In genomic region chr1:15684042-15684461, GRCh38 we compare ENCODE assay signal across 8 cellular contexts. TPM values are rescaled to one million over a fixed set of nuclear protein-coding genes. Genes with fewer than 3 reads are reported as not detected.
DNase-seq lines count a peak whose midpoint lies in the region; ATAC-seq and TF ChIP-seq lines count a peak whose summit lies in the region.

A gene with protein sequence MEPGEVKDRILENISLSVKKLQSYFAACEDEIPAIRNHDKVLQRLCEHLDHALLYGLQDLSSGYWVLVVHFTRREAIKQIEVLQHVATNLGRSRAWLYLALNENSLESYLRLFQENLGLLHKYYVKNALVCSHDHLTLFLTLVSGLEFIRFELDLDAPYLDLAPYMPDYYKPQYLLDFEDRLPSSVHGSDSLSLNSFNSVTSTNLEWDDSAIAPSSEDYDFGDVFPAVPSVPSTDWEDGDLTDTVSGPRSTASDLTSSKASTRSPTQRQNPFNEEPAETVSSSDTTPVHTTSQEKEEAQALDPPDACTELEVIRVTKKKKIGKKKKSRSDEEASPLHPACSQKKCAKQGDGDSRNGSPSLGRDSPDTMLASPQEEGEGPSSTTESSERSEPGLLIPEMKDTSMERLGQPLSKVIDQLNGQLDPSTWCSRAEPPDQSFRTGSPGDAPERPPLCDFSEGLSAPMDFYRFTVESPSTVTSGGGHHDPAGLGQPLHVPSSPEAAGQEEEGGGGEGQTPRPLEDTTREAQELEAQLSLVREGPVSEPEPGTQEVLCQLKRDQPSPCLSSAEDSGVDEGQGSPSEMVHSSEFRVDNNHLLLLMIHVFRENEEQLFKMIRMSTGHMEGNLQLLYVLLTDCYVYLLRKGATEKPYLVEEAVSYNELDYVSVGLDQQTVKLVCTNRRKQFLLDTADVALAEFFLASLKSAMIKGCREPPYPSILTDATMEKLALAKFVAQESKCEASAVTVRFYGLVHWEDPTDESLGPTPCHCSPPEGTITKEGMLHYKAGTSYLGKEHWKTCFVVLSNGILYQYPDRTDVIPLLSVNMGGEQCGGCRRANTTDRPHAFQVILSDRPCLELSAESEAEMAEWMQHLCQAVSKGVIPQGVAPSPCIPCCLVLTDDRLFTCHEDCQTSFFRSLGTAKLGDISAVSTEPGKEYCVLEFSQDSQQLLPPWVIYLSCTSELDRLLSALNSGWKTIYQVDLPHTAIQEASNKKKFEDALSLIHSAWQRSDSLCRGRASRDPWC (plus strand): TSS chr1:15684320. CDS start chr1:15684559, 239 bp downstream.

- H3K4me3 Mint-ChIP-seq in CD4-positive, CD25-positive, alpha-beta regulatory T cell: peak within 1 kb of the TSS; percentile 91 to 95 (median 92)
- H3K4me3 Mint-ChIP-seq in activated T-cell treated with anti-CD3 and anti-CD28 coated beads, Interleukin-2, amount 50 U/mL, for 72 hours: peak within 1 kb of the TSS; percentile 87 to 92
- peak within 1 kb of the TSS; percentile 92 for H3K4me3 Mint-ChIP-seq in nephron progenitor cell

- H3K27ac ChIP-seq in CD4-positive, CD25-positive, alpha-beta regulatory T cell (ENCODE audit: insufficient read depth, low read length, poor library complexity, severe bottlenecking): peak within 1 kb of the TSS; percentile 85
- peak within 1 kb of the TSS; percentile 96 for H3K27ac ChIP-seq in fibroblast of lung (ENCODE audit: insufficient read depth, low read length)
- peak within 1 kb of the TSS; percentile 95 for H3K27ac ChIP-seq in upper lobe of right lung

- peak within 1 kb of the TSS; percentile 96 for H3K4me2 ChIP-seq in fibroblast of lung (ENCODE audit: extremely low read depth, insufficient read depth, low read length)

- peaks cover 22 to 39% (median 27%) of the 10 kb centered on the region in 4 donors for H3K4me1 Mint-ChIP-seq in CD4-positive, CD25-positive, alpha-beta regulatory T cell
- H3K4me1 Mint-ChIP-seq in activated T-cell treated with anti-CD3 and anti-CD28 coated beads, Interleukin-2, amount 50 U/mL, for 72 hours (ENCODE audit: low read depth): peaks cover 56% of the 10 kb centered on the region
- H3K4me1 Mint-ChIP-seq in nephron progenitor cell: peaks cover 21% of the 10 kb centered on the region

- H3K36me3 ChIP-seq in CD4-positive, CD25-positive, alpha-beta regulatory T cell (ENCODE audit: control insufficient read depth, insufficient read depth, low read length): no peaks in the 10 kb centered on the region
- H3K36me3 ChIP-seq in fibroblast of lung (ENCODE audit: control insufficient read depth, insufficient read depth, low read length): no peaks in the 10 kb centered on the region
- H3K36me3 ChIP-seq in upper lobe of right lung: no peaks in the 10 kb centered on the region

- peaks cover 31% of the 10 kb centered on the region for H3K4me1 ChIP-seq in CD4-positive, CD25-positive, alpha-beta regulatory T cell (ENCODE audit: control insufficient read depth, insufficient read depth, low read length, poor library complexity, severe bottlenecking)
- H3K4me1 ChIP-seq in fibroblast of lung (ENCODE audit: control insufficient read depth, extremely low read depth, insufficient read depth, low read length) (peaks cover 17% of the 10 kb centered on the region), upper lobe of right lung (peaks cover 14% of the 10 kb centered on the region)

- peaks cover 44% of the 10 kb centered on the region for H3K79me2 ChIP-seq in fibroblast of lung (ENCODE audit: control insufficient read depth, insufficient read depth, low read length)

- H3K4me3 ChIP-seq in CD4-positive, CD25-positive, alpha-beta regulatory T cell (ENCODE audit: low read depth, low read length): peak within 1 kb of the TSS; percentile 79
- H3K4me3 ChIP-seq in fibroblast of lung (replicated peaks in 1 of 4; ENCODE audit: control extremely low read depth in 1 of 4, insufficient read depth in 1 of 4, low read depth in 3 of 4, low read length in 4 of 4) (peak within 1 kb of the TSS; percentile 82 to 96 (median 94)), upper lobe of right lung (peak within 1 kb of the TSS; percentile 90)

- H3K36me3 Mint-ChIP-seq in CD4-positive, CD25-positive, alpha-beta regulatory T cell: peaks cover 6% of the 10 kb centered on the region
- H3K36me3 Mint-ChIP-seq in activated T-cell treated with anti-CD3 and anti-CD28 coated beads, Interleukin-2, amount 50 U/mL, for 72 hours (ENCODE audit: insufficient read depth in 2 of 2): peaks cover 4 to 10% of the 10 kb centered on the region in 2 donors
- H3K36me3 Mint-ChIP-seq in nephron progenitor cell (ENCODE audit: low read depth): peaks cover 18% of the 10 kb centered on the region

- no peaks in the 10 kb centered on the region for H4K20me1 ChIP-seq in fibroblast of lung (ENCODE audit: control insufficient read depth, extremely low read depth, insufficient read depth, low read length)

- intact Hi-C loops in upper lobe of right lung (cut with DNase I): no loop called here

- TF ChIP-seq CTCF in fibroblast of lung (conservative IDR thresholded peaks at IDR 0.05 in 1 of 2, IDR thresholded peaks at IDR 0.05 in 1 of 2; ENCODE audit: low read depth in 1 of 2, low read length in 2 of 2) (no peak), nephron progenitor cell (IDR thresholded peaks at IDR 0.05) (no peak), upper lobe of right lung (IDR thresholded peaks at IDR 0.05) (no peak)

- peak within 1 kb of the TSS; percentile 91 to 95 (median 92) for H3K27ac Mint-ChIP-seq in CD4-positive, CD25-positive, alpha-beta regulatory T cell
- H3K27ac Mint-ChIP-seq in activated T-cell treated with anti-CD3 and anti-CD28 coated beads, Interleukin-2, amount 50 U/mL, for 72 hours: peak within 1 kb of the TSS; percentile 85
- H3K27ac Mint-ChIP-seq in nephron progenitor cell: peak within 1 kb of the TSS; percentile 88

- no peaks in the 10 kb centered on the region for H3K27me3 ChIP-seq in CD4-positive, CD25-positive, alpha-beta regulatory T cell (ENCODE audit: control insufficient read depth, insufficient read depth, low read length)
- H3K27me3 ChIP-seq in fibroblast of lung (ENCODE audit: control insufficient read depth, insufficient read depth, low read length): no peaks in the 10 kb centered on the region
- no peaks in the 10 kb centered on the region for H3K27me3 ChIP-seq in upper lobe of right lung

- H2AFZ ChIP-seq in fibroblast of lung (ENCODE audit: low read length): peak within 1 kb of the TSS; percentile 57

- H3K9me3 ChIP-seq in CD4-positive, CD25-positive, alpha-beta regulatory T cell (ENCODE audit: control insufficient read depth in 2 of 2, low read length in 2 of 2): no peaks in the 10 kb centered on the region
- no peaks in the 10 kb centered on the region for H3K9me3 ChIP-seq in fibroblast of lung (ENCODE audit: control insufficient read depth, insufficient read depth, low read depth, low read length)
- H3K9me3 ChIP-seq in upper lobe of right lung: no peaks in the 10 kb centered on the region

- H3K9ac ChIP-seq in fibroblast of lung (ENCODE audit: insufficient read depth, low read length): peak within 1 kb of the TSS; percentile 96

- peak; percentile 81 to 83 for ATAC-seq in CD4-positive, CD25-positive, alpha-beta regulatory T cell (ENCODE audit: low read depth in 2 of 2)
- peak; percentile 53 for ATAC-seq in GM21529 (IDR thresholded peaks at IDR 0.05; ENCODE audit: unreplicated experiment)
- ATAC-seq in activated T-cell treated with anti-CD3 and anti-CD28 coated beads, Interleukin-2, amount 50 U/mL, for 72 hours (replicated peaks in 1 of 2): peak; percentile 68 to 77
- ATAC-seq in upper lobe of right lung: peak; percentile 86
- ATAC-seq in GM18517 (IDR thresholded peaks at IDR 0.05; ENCODE audit: unreplicated experiment): no peak

- H3K27me3 Mint-ChIP-seq in CD4-positive, CD25-positive, alpha-beta regulatory T cell: peaks cover 4% of the 10 kb centered on the region
- no peaks in the 10 kb centered on the region for H3K27me3 Mint-ChIP-seq in activated T-cell treated with anti-CD3 and anti-CD28 coated beads, Interleukin-2, amount 50 U/mL, for 72 hours (ENCODE audit: low read depth)
- H3K27me3 Mint-ChIP-seq in nephron progenitor cell (ENCODE audit: low read depth, poor library complexity): peaks cover 4% of the 10 kb centered on the region

- peak; percentile 16 to 67 (median 57) for DNase-seq in CD4-positive, CD25-positive, alpha-beta regulatory T cell
- DNase-seq in NOMO-1 treated with dmso at 0.1 percent for 144 hours (lab: John Stamatoyannopoulos, UW; ENCODE audit: unreplicated experiment) (peak; percentile 24), fibroblast of lung (ENCODE audit: low read depth in 2 of 2) (peak; percentile 40), nephron progenitor cell (peak; percentile 53), upper lobe of right lung (peak; percentile 76)
- peak; percentile 54 to 75 for DNase-seq in activated T-cell treated with anti-CD3 and anti-CD28 coated beads, Interleukin-2, amount 50 U/mL, for 72 hours

- peaks cover 0 to 3% (median 0%) of the 10 kb centered on the region in 7 donors for H3K9me3 Mint-ChIP-seq in CD4-positive, CD25-positive, alpha-beta regulatory T cell
- no peaks in the 10 kb centered on the region for H3K9me3 Mint-ChIP-seq in activated T-cell treated with anti-CD3 and anti-CD28 coated beads, Interleukin-2, amount 50 U/mL, for 72 hours
- peaks cover 6% of the 10 kb centered on the region for H3K9me3 Mint-ChIP-seq in nephron progenitor cell

RNA-seq across cellular contexts. Expression of the gene that starts here (rescaled TPM):
- 71.8 TPM for total RNA-seq in CD4-positive, CD25-positive, alpha-beta regulatory T cell
- polyA plus RNA-seq in CD4-positive, CD25-positive, alpha-beta regulatory T cell: 1 to 10 TPM; 3.2 to 5.0 (median 3.7) TPM
- 10 to 100 TPM; 79.7 to 82.7 TPM for total RNA-seq in activated T-cell treated with anti-CD3 and anti-CD28 coated beads, Interleukin-2, amount 50 U/mL, for 72 hours
- total RNA-seq in fibroblast of lung (79.4 and 94.6 TPM in 2 replicates), upper lobe of right lung (90.9 TPM)
- polyA plus RNA-seq in fibroblast of lung: 27.3 and 32.3 TPM in 2 replicates
- 48.2 and 54.5 TPM in 2 replicates for polyA plus RNA-seq in fibroblast of lung (2012)
- polyA minus RNA-seq in fibroblast of lung (ENCODE audit: low replicate concordance): 142 and 147 TPM in 2 replicates

Comparison
In these comparisons a context has a peak if more than half of its experiments do, and no peak if none do; other contexts are left out.
1. DNase-seq: peak in every context shown above with its lines; median percentile 76 in upper lobe of right lung; 64 in activated T-cell treated with anti-CD3 and anti-CD28 coated beads, Interleukin-2, amount 50 U/mL, for 72 hours; 57 in CD4-positive, CD25-positive, alpha-beta regulatory T cell; 53 in nephron progenitor cell; 40 in fibroblast of lung; 24 in NOMO-1 treated with dmso at 0.1 percent for 144 hours.